14 cellular contexts compared by ENCODE assay signal in the genomic region with DNA sequence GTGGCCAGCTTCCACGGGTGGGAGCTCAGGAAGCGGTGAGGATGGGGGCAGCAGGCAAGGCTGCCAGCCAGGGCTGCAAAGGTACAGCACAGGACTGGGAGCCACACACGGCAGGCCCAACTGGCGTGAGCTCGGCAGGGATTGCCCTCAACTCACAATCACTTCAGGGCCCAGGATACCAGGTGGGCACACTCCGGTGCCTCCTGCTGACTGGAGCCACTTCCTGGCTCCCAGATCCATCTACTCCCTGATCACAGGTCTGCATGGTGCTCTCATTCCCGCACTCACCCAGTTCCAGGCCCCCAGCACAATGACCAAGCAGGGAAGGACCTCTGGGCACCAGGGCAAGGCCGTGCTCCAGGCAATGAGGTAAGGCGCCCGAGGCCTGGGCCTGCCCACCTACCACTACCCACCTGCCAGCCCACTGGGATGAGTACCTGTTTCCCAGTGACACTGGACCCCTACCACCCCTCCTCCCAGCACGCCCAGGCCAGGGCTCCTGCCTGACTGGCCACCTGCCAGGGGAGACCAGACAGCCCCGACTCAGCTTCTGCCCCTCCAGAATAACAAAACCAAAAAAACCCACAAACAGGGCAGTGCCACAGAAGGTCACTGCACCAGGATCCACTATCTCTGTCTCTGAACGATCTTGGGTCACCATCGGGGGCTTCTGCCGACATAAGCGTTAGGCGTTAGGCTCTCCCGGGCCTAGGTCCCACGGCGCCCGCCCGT. TPM values are rescaled to one million over a fixed set of nuclear protein-coding genes. Genes with fewer than 3 reads are reported as not detected.
DNase-seq lines count a peak whose midpoint lies in the region; ATAC-seq, FAIRE-seq and TF ChIP-seq lines count a peak whose summit lies in the region.
"Had no signal": no experiment of that assay in that cellular context is flagged by ENCODE, and none has a peak within 500 bp of the region (broad histone marks: within the 10 kb centered on the region; RNA-seq: fewer than 3 reads in every experiment).

No MANE protein-coding gene starts in this region.

- 48% methylated on average over 16 of the region's 22 CpGs for WGBS in K562 (ENCODE audit: insufficient coverage, low coverage, missing lambda C conversion rate)

- H4K20me1 ChIP-seq in K562 (replicated peaks; ENCODE audit: control insufficient read depth, insufficient read depth, low read length) (peaks cover 5% of the 10 kb centered on the region; the same call in 1 of the 2 replicates), neural cell (ENCODE audit: insufficient read depth) (no peaks in the 10 kb centered on the region)

- peaks cover 4% of the 10 kb centered on the region for H3K9me1 ChIP-seq in K562 (ENCODE audit: control insufficient read depth, insufficient read depth, low read length)

- no peaks in the 10 kb centered on the region for H3K36me3 ChIP-seq in MG63
- H3K36me3 ChIP-seq in K562 (ENCODE audit: control insufficient read depth, insufficient read depth, low read length): peaks cover 12% of the 10 kb centered on the region; the same call in 1 of the 3 replicates
- no peaks in the 10 kb centered on the region for H3K36me3 ChIP-seq in neural cell (ENCODE audit: insufficient read depth, low read length)

- no peak for ATAC-seq in K562

- peak overlapping the region; percentile 83 to 95 for H3K9ac ChIP-seq in K562 (ENCODE audit: insufficient read depth in 1 of 2, low read depth in 2 of 2, low read length in 2 of 2)
- no peak overlapping the region for H3K9ac ChIP-seq in neural cell (ENCODE audit: low read length)

- peaks cover 10 to 89% of the 10 kb centered on the region in 2 experiments; a peak in 4 of 5 replicates for H3K4me1 ChIP-seq in K562 (replicated peaks in 1 of 2; ENCODE audit: control insufficient read depth in 2 of 2, insufficient read depth in 2 of 2, low read length in 2 of 2)

- no peak for TF ChIP-seq POLR2A in K562 (conservative IDR thresholded peaks at IDR 0.05)

- CTCF ChIA-PET in K562 (lab: Yijun Ruan, JAX; ENCODE audit: low intra/inter-chr PET ratio): no interaction called here

- H3K4me2 ChIP-seq in K562 (ENCODE audit: insufficient read depth, low read length): peak overlapping the region; percentile 76
- no peak overlapping the region for H3K4me2 ChIP-seq in neural cell (ENCODE audit: low read length)

- TF ChIP-seq CTCF in K562 (IDR thresholded peaks at IDR 0.05 in 2 of 3, conservative IDR thresholded peaks at IDR 0.05 in 1 of 3; ENCODE audit: insufficient read depth in 2 of 3, low read depth in 1 of 3, low read length in 3 of 3): no peak
- no peak for TF ChIP-seq CTCF in neural cell (IDR thresholded peaks at IDR 0.05; ENCODE audit: poor library complexity, severe bottlenecking)
- no peak for TF ChIP-seq CTCF in D721Med (IDR thresholded peaks at IDR 0.05; ENCODE audit: insufficient read depth, missing control alignments)

- no peaks in the 10 kb centered on the region for H3F3A ChIP-seq in neural cell (ENCODE audit: insufficient read depth, low read length, poor library complexity, severe bottlenecking)

- peak overlapping the region; percentile 85 for H3K27ac ChIP-seq in K562 (ENCODE audit: extremely low read depth, low read depth, low read length)
- no peak overlapping the region for H3K27ac ChIP-seq in neural cell (ENCODE audit: low read length)

- H3K9me2 ChIP-seq in neural cell (ENCODE audit: insufficient read depth, low read length): no peaks in the 10 kb centered on the region

- H3K79me2 ChIP-seq in K562 (ENCODE audit: control insufficient read depth, insufficient read depth, low read length): peaks cover 58% of the 10 kb centered on the region
- H3K79me2 ChIP-seq in neural cell (replicated peaks; ENCODE audit: insufficient read depth, low read length): no peaks in the 10 kb centered on the region

- FAIRE-seq in K562 (lab: Jason Lieb, UNC) (no peak), D721Med (lab: Jason Lieb, UNC) (no peak)
- FAIRE-seq: A204.1, H54 had no signal

- no peak for TF ChIP-seq EP300 in K562 (IDR thresholded peaks at IDR 0.05; ENCODE audit: low read length)
- no peak for TF ChIP-seq EP300 in neural cell (conservative IDR thresholded peaks at IDR 0.05; ENCODE audit: poor library complexity, severe bottlenecking)

- in situ Hi-C loops in K562 (cut with MboI): no loop called here

- H3K9me3 ChIP-seq in MG63: no peaks in the 10 kb centered on the region
- no peaks in the 10 kb centered on the region for H3K9me3 ChIP-seq in K562 (replicated peaks; ENCODE audit: control insufficient read depth, insufficient read depth, low read depth, low read length)
- H3K9me3 ChIP-seq in neural cell (ENCODE audit: low read length): no peaks in the 10 kb centered on the region

- POLR2A ChIA-PET in K562 (lab: Yijun Ruan, JAX): no interaction called here

- H3K27me3 ChIP-seq in MG63: no peaks in the 10 kb centered on the region
- H3K27me3 ChIP-seq in K562 (ENCODE audit: control insufficient read depth in 2 of 2, insufficient read depth in 2 of 2, low read length in 2 of 2): no peaks in the 10 kb centered on the region
- H3K27me3 ChIP-seq in neural cell (ENCODE audit: insufficient read depth, low read depth, low read length): peaks cover 5% of the 10 kb centered on the region

- intact Hi-C loops in K562 (cut with micrococcal nuclease): no loop called here

- TF ChIP-seq RAD21 in K562 (CRISPR knock-in tag; conservative IDR thresholded peaks at IDR 0.05 in 1 of 2, IDR thresholded peaks at IDR 0.05 in 1 of 2) (no peak), neural cell (conservative IDR thresholded peaks at IDR 0.05) (no peak)

- H3K4me3 ChIP-seq in MG63 (peak overlapping the region; percentile 6; the same call in 1 of the 2 replicates), K562 (peak overlapping the region; percentile 39), neural cell (ENCODE audit: low read length) (peak overlapping the region; percentile 53)

- peak; percentile 46 for DNase-seq in DMS79 treated with DMSO at 0.1 percent for 48 hours (lab: John Stamatoyannopoulos, UW)
- no peak for DNase-seq in DMS79 (lab: John Stamatoyannopoulos, UW)
- DNase-seq in MG63: no peak
- no peak for DNase-seq in K562 (ENCODE audit: extremely low read depth in 1 of 4, low spot score in 3 of 4)
- no peak for DNase-seq in activated CD8-positive, alpha-beta memory T cell treated with anti-CD3 and anti-CD28 coated beads for 24 hours
- no peak for DNase-seq in activated gamma-delta T cell (lab: John Stamatoyannopoulos, UW)
- DNase-seq in D721Med (ENCODE audit: insufficient read length, low spot score): no peak
- DNase-seq: activated CD8-positive, alpha-beta memory T cell treated with anti-CD3 and anti-CD28 coated beads, Interleukin-2, amount 50 U/mL, for 4 hours; NCI-H510A treated with DMSO at 0.1 percent for 48 hours; stimulated activated naive CD4-positive, alpha-beta T cell treated with Interleukin-2 at 50 U/mL for 16 hours; SW 1271 had no signal

- H2AFZ ChIP-seq in K562 (ENCODE audit: low read depth, low read length): peak overlapping the region; percentile 62; the same call in 1 of the 2 replicates
- no peak overlapping the region for H2AFZ ChIP-seq in neural cell (ENCODE audit: low read depth, low read length)

- BruUV-seq in K562 (replicated peaks; lab: Mats Ljungman, UMichigan): TSS peak; percentile 54

TF ChIP-seq in neural cell, 6 proteins besides CTCF, POLR2A, EP300 and RAD21 (continues in another document):
- TF ChIP-seq MXI1 (conservative IDR thresholded peaks at IDR 0.05; ENCODE audit: poor library complexity, severe bottlenecking): no peak
- TF ChIP-seq TAF1 (IDR thresholded peaks at IDR 0.05; ENCODE audit: low read depth): no peak

RNA-seq across cellular contexts. Expression of a gene that starts 1.8 kb away (rescaled TPM):
- total RNA-seq in MG63 (2014; rRNA removed; shearing (Covaris generic); ENCODE audit: low replicate concordance): 3.1 and 12.4 TPM in 2 replicates
- total RNA-seq in K562 (2011; cell fraction: chromatin; rRNA removed; ENCODE audit: low replicate concordance): 61.3 and 185 TPM in 2 replicates
- 142 and 150 TPM in 2 replicates for total RNA-seq in K562 (2011; cell fraction: nucleolus; rRNA removed)
- total RNA-seq in K562 (2011; cell fraction: nucleoplasm; rRNA removed): 67.6 and 76.6 TPM in 2 replicates
- total RNA-seq in K562 (2014; rRNA removed) (20.1 and 22.8 TPM in 2 replicates), K562 (2014; rRNA removed; fragmentation: Illumina TruSeq; extraction: Trizol) (2.4 and 3.3 TPM in 2 replicates), K562 (2015; rRNA removed; fragmentation: Illumina TruSeq; extraction: Trizol) (10.5 and 10.7 TPM in 2 replicates), K562 (2021) (43.4 and 48.4 TPM in 2 replicates)
- polyA plus RNA-seq in K562 (2011; rRNA removed) (8.6 and 12.1 TPM in 2 replicates), K562 (2014; fragmentation: Illumina TruSeq; extraction: Trizol) (6.6 and 16.7 TPM in 2 replicates), K562 (2014; fragmentation: Nextera tagmentation; extraction: Ambion mirVana) (under 1 TPM; 0.25 to 0.50 TPM), K562 (2014; rRNA removed) (24.5 and 38.0 TPM in 2 replicates), neural cell (20.3 and 31.5 TPM in 2 replicates)
- polyA plus RNA-seq in K562 (2011; cell fraction: cytosol; rRNA removed): 10.2 and 16.7 TPM in 2 replicates
- 134 and 193 TPM in 2 replicates for polyA plus RNA-seq in K562 (2011; cell fraction: nucleus; rRNA removed)
- polyA plus RNA-seq in K562 (2012): 20.4 and 32.1 TPM in 2 replicates
- polyA minus RNA-seq in K562 (2011; rRNA and poly(A)+ RNA removed): 8.1 and 12.6 TPM in 2 replicates
- polyA minus RNA-seq in K562 (2011; cell fraction: cytosol; rRNA and poly(A)+ RNA removed): 17.8 and 19.8 TPM in 2 replicates
- 39.4 and 47.9 TPM in 2 replicates for polyA minus RNA-seq in K562 (2011; cell fraction: nucleus; rRNA and poly(A)+ RNA removed)
- 14.9 and 24.8 TPM in 2 replicates for polyA minus RNA-seq in neural cell

RNA-seq across cellular contexts. Expression of a gene that starts 14.4 kb away (rescaled TPM):
- 10.0 and 18.7 TPM in 2 replicates for total RNA-seq in MG63 (2014; rRNA removed; shearing (Covaris generic); ENCODE audit: low replicate concordance)
- total RNA-seq in K562 (2011; cell fraction: chromatin; rRNA removed; ENCODE audit: low replicate concordance): 7.5 and 26.6 TPM in 2 replicates
- 23.2 and 26.8 TPM in 2 replicates for total RNA-seq in K562 (2011; cell fraction: nucleolus; rRNA removed)
- total RNA-seq in K562 (2011; cell fraction: nucleoplasm; rRNA removed): 10.1 and 13.7 TPM in 2 replicates
- total RNA-seq in K562 (2014; rRNA removed) (12.3 and 13.2 TPM in 2 replicates), K562 (2014; rRNA removed; fragmentation: Illumina TruSeq; extraction: Trizol) (1.7 and 2.1 TPM in 2 replicates), K562 (2015; rRNA removed; fragmentation: Illumina TruSeq; extraction: Trizol) (11.7 and 11.9 TPM in 2 replicates), K562 (2021) (15.7 and 16.3 TPM in 2 replicates)
- polyA plus RNA-seq in K562 (2011; rRNA removed) (8.3 and 10.6 TPM in 2 replicates), K562 (2014; fragmentation: Illumina TruSeq; extraction: Trizol) (3.1 and 6.4 TPM in 2 replicates), K562 (2014; fragmentation: Nextera tagmentation; extraction: Ambion mirVana) (under 1 TPM; 0.14 to 0.85 TPM), K562 (2014; rRNA removed) (8.2 and 14.5 TPM in 2 replicates), neural cell (33.7 and 55.0 TPM in 2 replicates)
- 10.6 and 23.4 TPM in 2 replicates for polyA plus RNA-seq in K562 (2011; cell fraction: cytosol; rRNA removed)
- 16.5 and 26.6 TPM in 2 replicates for polyA plus RNA-seq in K562 (2011; cell fraction: nucleus; rRNA removed)
- 20.4 and 28.6 TPM in 2 replicates for polyA plus RNA-seq in K562 (2012)
- polyA minus RNA-seq in K562 (2011; rRNA and poly(A)+ RNA removed): 1.1 and 2.3 TPM in 2 replicates
- 3.7 and 9.5 TPM in 2 replicates for polyA minus RNA-seq in K562 (2011; cell fraction: cytosol; rRNA and poly(A)+ RNA removed)
- 2.7 and 3.6 TPM in 2 replicates for polyA minus RNA-seq in K562 (2011; cell fraction: nucleus; rRNA and poly(A)+ RNA removed)
- polyA minus RNA-seq in neural cell: 16.1 and 17.0 TPM in 2 replicates
